19 cellular contexts compared by ENCODE assay signal in genomic region chr3:67294341-67294740, GRCh38.
DNase-seq lines count a peak whose midpoint lies in the region; ATAC-seq, FAIRE-seq and TF ChIP-seq lines count a peak whose summit lies in the region.
"Had no signal": no experiment of that assay in that cellular context is flagged by ENCODE, and none has a peak within 500 bp of the region (broad histone marks: within the 10 kb centered on the region; RNA-seq: fewer than 3 reads in every experiment).

No MANE protein-coding gene starts in this region.

- TF ChIP-seq CTCF in tibial nerve (IDR thresholded peaks at IDR 0.05): no peak

- H3K27ac ChIP-seq in tibial nerve: no peak overlapping the region

- FAIRE-seq in RCC 7860 (lab: Jason Lieb, UNC): no peak
- FAIRE-seq: GM12878, H54 had no signal

- in situ Hi-C loops in G401 (cut with HindIII; ENCODE audit: low sequenced_read_pairs): no loop called here

- no peaks in the 10 kb centered on the region for H3K27me3 ChIP-seq in tibial nerve

- no peak for TF ChIP-seq EP300 in tibial nerve (IDR thresholded peaks at IDR 0.05)

- ATAC-seq in left lobe of liver: no peak
- ATAC-seq: GM12878 had no signal

- H3K9me3 ChIP-seq in tibial nerve: no peaks in the 10 kb centered on the region
- H3K9me3 ChIP-seq: HAP-1 had no signal

- WGBS in tibial nerve, 2 donors: 95 to 97% methylated on average over 3 of the region's 3 CpGs

- no peak for TF ChIP-seq POLR2A in tibial nerve (IDR thresholded peaks at IDR 0.05)

- H3K36me3 ChIP-seq in tibial nerve: no peaks in the 10 kb centered on the region
- H3K36me3 ChIP-seq: HAP-1 had no signal

- DNase-seq in RCC 7860 (ENCODE audit: low spot score): peak; percentile 47
- peak; percentile 20 for DNase-seq in glomerular visceral epithelial cell (ENCODE audit: extremely low spot score)
- DNase-seq in kidney tubule cell (ENCODE audit: low spot score): peak; percentile 69
- DNase-seq in renal cortical epithelial cell (ENCODE audit: low read depth): peak; percentile 40
- DNase-seq in G401 (ENCODE audit: low spot score): no peak
- no peak for DNase-seq in left lobe of liver (ENCODE audit: low spot score)
- DNase-seq in tibial nerve (ENCODE audit: low spot score in 2 of 2): no peak
- no peak for DNase-seq in HUDEP-2 (lab: John Stamatoyannopoulos, UW; ENCODE audit: unreplicated experiment in 76 of 76)
- DNase-seq: C1 segment of cervical spinal cord; CD4-positive, alpha-beta memory T cell; COR-L47; DMS153; DND-41; GDM1; GOT3; HFFc6 had no signal

- no peaks in the 10 kb centered on the region for H3K4me1 ChIP-seq in tibial nerve
- H3K4me1 ChIP-seq: HAP-1 had no signal

- no peak overlapping the region for H3K4me3 ChIP-seq in tibial nerve
- H3K4me3 ChIP-seq: GM12878, HAP-1 had no signal

Comparison
In these comparisons a context has a peak if more than half of its experiments do, and no peak if none do; other contexts are left out.
1. DNase-seq: peak in RCC 7860 (single experiment), glomerular visceral epithelial cell (single experiment), kidney tubule cell (single experiment) and renal cortical epithelial cell (single experiment); none in G401 (single experiment), left lobe of liver (single experiment), tibial nerve (0 of 2) and HUDEP-2 (0 of 76).